In the genomic region with DNA sequence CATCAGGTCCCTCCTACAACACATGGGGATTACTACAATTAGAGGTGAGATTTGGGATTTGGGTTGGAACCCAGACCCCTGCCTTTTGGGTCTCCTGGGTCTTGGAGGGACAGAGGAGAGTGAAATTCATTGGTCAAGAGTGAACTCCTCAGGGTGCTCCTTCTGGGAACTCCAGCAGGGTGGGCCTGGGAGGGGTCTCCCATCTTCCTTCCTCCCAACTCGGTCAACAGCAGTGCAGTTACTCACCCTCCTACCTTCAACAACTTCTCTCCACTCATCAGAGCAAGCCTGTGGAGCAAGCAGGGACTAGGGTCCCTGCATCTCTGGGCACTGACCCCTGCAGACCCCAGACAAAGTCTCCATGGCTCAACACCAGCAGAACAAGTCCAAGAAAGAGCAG, we compare ENCODE assay signal across 22 cellular contexts.
"Had no signal": no experiment of that assay in that cellular context is flagged by ENCODE, and none has a peak within 500 bp of the region (broad histone marks: within the 10 kb centered on the region; RNA-seq: fewer than 3 reads in every experiment).

No MANE protein-coding gene starts in this region.

- H3K36me3 Mint-ChIP-seq: natural killer cell; stimulated activated effector memory CD8-positive, alpha-beta T cell treated with anti-CD3 and anti-CD28 coated beads, Interleukin-12 subunit alpha, Interleukin-12 subunit beta, amount 100 ng/mL, for 72 hours; type B pancreatic cell had no signal

- H3K27ac Mint-ChIP-seq: natural killer cell; progenitor cell of endocrine pancreas; stimulated activated effector memory CD8-positive, alpha-beta T cell treated with anti-CD3 and anti-CD28 coated beads, Interleukin-12 subunit alpha, Interleukin-12 subunit beta, amount 100 ng/mL, for 72 hours had no signal

- H3K9me3 Mint-ChIP-seq: natural killer cell; stimulated activated effector memory CD8-positive, alpha-beta T cell treated with anti-CD3 and anti-CD28 coated beads, Interleukin-12 subunit alpha, Interleukin-12 subunit beta, amount 100 ng/mL, for 72 hours; type B pancreatic cell had no signal

- H3K9me3 ChIP-seq: esophagus muscularis mucosa, gastroesophageal sphincter, heart left ventricle, left lung, sigmoid colon, stomach, testis, tibial artery had no signal

- H3K4me1 ChIP-seq: foreskin keratinocyte, parathyroid adenoma had no signal

- H3K27ac ChIP-seq: coronary artery, esophagus muscularis mucosa, foreskin keratinocyte, gastroesophageal sphincter, heart left ventricle, hepatocyte, left lung, parathyroid adenoma, sigmoid colon, testis, tibial artery had no signal

- H3K36me3 ChIP-seq: esophagus muscularis mucosa, gastroesophageal sphincter, heart left ventricle, left lung, sigmoid colon, stomach, tibial artery had no signal

- H3K27me3 ChIP-seq: hepatocyte, left lung, sigmoid colon, testis had no signal

- H3K4me1 Mint-ChIP-seq: stimulated activated effector memory CD8-positive, alpha-beta T cell treated with anti-CD3 and anti-CD28 coated beads, Interleukin-12 subunit alpha, Interleukin-12 subunit beta, amount 100 ng/mL, for 72 hours had no signal

- H3K4me3 Mint-ChIP-seq: natural killer cell; stimulated activated effector memory CD8-positive, alpha-beta T cell treated with anti-CD3 and anti-CD28 coated beads, Interleukin-12 subunit alpha, Interleukin-12 subunit beta, amount 100 ng/mL, for 72 hours; type B pancreatic cell had no signal

- H3K4me3 ChIP-seq: coronary artery, esophagus muscularis mucosa, gastroesophageal sphincter, heart left ventricle, hepatocyte, left lung, sigmoid colon, stomach, testis, tibial artery had no signal

- ATAC-seq: foreskin keratinocyte; gastroesophageal sphincter; heart left ventricle; left cardiac atrium; left lung; natural killer cell; stimulated activated effector memory CD8-positive, alpha-beta T cell treated with anti-CD3 and anti-CD28 coated beads, Interleukin-12 subunit alpha, Interleukin-12 subunit beta, amount 100 ng/mL, for 72 hours had no signal

- H3K27me3 Mint-ChIP-seq: progenitor cell of endocrine pancreas, type B pancreatic cell had no signal

- DNase-seq: dermis blood vessel endothelial cell; effector memory CD4-positive, alpha-beta T cell; foreskin keratinocyte; heart left ventricle; left cardiac atrium; mammary epithelial cell; natural killer cell; sigmoid colon; stimulated activated CD4-positive, alpha-beta T cell treated with anti-CD3 and anti-CD28 coated beads, Interleukin-4, amount 100 ng/mL, for 24 hours; stimulated activated naive CD4-positive, alpha-beta T cell treated with Interleukin-2 at 50 U/mL for 16 hours; testis had no signal
